ENCODE assay signal across 11 cellular contexts in the genomic region with DNA sequence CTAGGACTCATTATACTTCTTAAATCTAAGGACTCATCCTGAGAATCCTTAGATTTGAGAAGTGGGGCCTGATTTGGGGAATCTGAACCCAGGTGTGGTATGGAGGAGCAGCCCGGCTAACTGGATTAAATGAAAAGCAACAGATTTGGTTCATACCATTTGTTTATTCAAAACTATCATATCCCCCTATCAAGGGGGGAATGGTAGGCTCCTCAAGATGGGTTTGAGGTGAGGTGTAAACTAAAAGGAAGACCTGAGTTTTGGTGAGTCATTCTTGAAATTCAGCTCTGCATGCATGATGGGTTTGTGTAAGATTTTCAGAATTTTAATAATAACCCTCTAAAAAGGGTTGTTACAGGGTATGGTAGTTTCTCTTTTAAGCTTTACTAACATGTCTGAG. TPM values are rescaled to one million over a fixed set of nuclear protein-coding genes. Genes with fewer than 3 reads are reported as not detected.
DNase-seq lines count a peak whose midpoint lies in the region; ATAC-seq and TF ChIP-seq lines count a peak whose summit lies in the region.
"Had no signal": no experiment of that assay in that cellular context is flagged by ENCODE, and none has a peak within 500 bp of the region (broad histone marks: within the 10 kb centered on the region; RNA-seq: fewer than 3 reads in every experiment).

No MANE protein-coding gene starts in this region.

- CTCF ChIA-PET in MCF 10A (lab: Yijun Ruan, JAX): no interaction called here

- TF ChIP-seq CTCF in GM10266 (IDR thresholded peaks at IDR 0.05; ENCODE audit: control insufficient read depth, insufficient read depth, low read depth, missing control alignments): no peak
- TF ChIP-seq CTCF in MCF 10A (IDR thresholded peaks at IDR 0.05; ENCODE audit: unreplicated experiment): no peak
- TF ChIP-seq CTCF in lower lobe of right lung (IDR thresholded peaks at IDR 0.05): no peak

- peaks cover 32% of the 10 kb centered on the region for H3K4me1 Mint-ChIP-seq in T-helper 1 cell treated with Interleukin-12 subunit alpha and Interleukin-12 subunit beta and Interleukin-4 antibody, amounts not matched to agents 30 μg/mL and 1 μg/mL, for 36 hours (ENCODE audit: low read depth)
- H3K4me1 Mint-ChIP-seq in MCF 10A (ENCODE audit: insufficient read depth, unreplicated experiment): no peaks in the 10 kb centered on the region

- H3K4me3 Mint-ChIP-seq in T-helper 1 cell treated with Interleukin-12 subunit alpha and Interleukin-12 subunit beta and Interleukin-4 antibody, amounts not matched to agents 30 μg/mL and 1 μg/mL, for 36 hours: peak overlapping the region; percentile 7
- H3K4me3 Mint-ChIP-seq in MCF 10A (ENCODE audit: unreplicated experiment): no peak overlapping the region

- DNase-seq in GM10266 (ENCODE audit: extremely low spot score) (peak; percentile 65), MCF 10A (ENCODE audit: unreplicated experiment) (no peak), GDM1 (lab: John Stamatoyannopoulos, UW) (no peak), DMS114 treated with DMSO at 0.1 percent for 48 hours (lab: John Stamatoyannopoulos, UW; ENCODE audit: unreplicated experiment) (no peak), lower lobe of right lung (no peak)
- DNase-seq: activated CD4-positive, CD25-positive, alpha-beta regulatory T cell treated with anti-CD3 and anti-CD28 coated beads, Interleukin-2, amount 50 U/mL, for 72 hours; NCI-H748 treated with DMSO at 0.1 percent for 48 hours had no signal

- H3K36me3 ChIP-seq in lower lobe of right lung: no peaks in the 10 kb centered on the region

- intact Hi-C loops in MCF 10A (cut with micrococcal nuclease) (no loop called here), lower lobe of right lung (cut with DNase I) (no loop called here)

- peaks cover 12% of the 10 kb centered on the region for H3K36me3 Mint-ChIP-seq in T-helper 1 cell treated with Interleukin-12 subunit alpha and Interleukin-12 subunit beta and Interleukin-4 antibody, amounts not matched to agents 30 μg/mL and 1 μg/mL, for 36 hours (ENCODE audit: low read depth)
- H3K36me3 Mint-ChIP-seq in MCF 10A (ENCODE audit: insufficient read depth, unreplicated experiment): no peaks in the 10 kb centered on the region

- H3K27me3 ChIP-seq in lower lobe of right lung (ENCODE audit: low read depth): no peaks in the 10 kb centered on the region

- H3K27ac Mint-ChIP-seq in T-helper 1 cell treated with Interleukin-12 subunit alpha and Interleukin-12 subunit beta and Interleukin-4 antibody, amounts not matched to agents 30 μg/mL and 1 μg/mL, for 36 hours: peak overlapping the region; percentile 93
- H3K27ac Mint-ChIP-seq in MCF 10A (ENCODE audit: low read depth, unreplicated experiment): no peak overlapping the region

- no peaks in the 10 kb centered on the region for H3K4me1 ChIP-seq in lower lobe of right lung
- H3K4me1 ChIP-seq: parathyroid adenoma had no signal

- BruUV-seq in MCF 10A (replicated peaks; lab: Mats Ljungman, UMichigan): no TSS peak

- H3K9me3 Mint-ChIP-seq in T-helper 1 cell treated with Interleukin-12 subunit alpha and Interleukin-12 subunit beta and Interleukin-4 antibody, amounts not matched to agents 30 μg/mL and 1 μg/mL, for 36 hours: no peaks in the 10 kb centered on the region
- H3K9me3 Mint-ChIP-seq in MCF 10A (ENCODE audit: unreplicated experiment): peaks cover 8% of the 10 kb centered on the region

- no peak overlapping the region for H3K4me3 ChIP-seq in lower lobe of right lung

- no peaks in the 10 kb centered on the region for H3K27me3 Mint-ChIP-seq in T-helper 1 cell treated with Interleukin-12 subunit alpha and Interleukin-12 subunit beta and Interleukin-4 antibody, amounts not matched to agents 30 μg/mL and 1 μg/mL, for 36 hours (ENCODE audit: low read depth)
- H3K27me3 Mint-ChIP-seq in MCF 10A (ENCODE audit: insufficient read depth, unreplicated experiment): no peaks in the 10 kb centered on the region

- H3K9me3 ChIP-seq in lower lobe of right lung: peaks cover 8% of the 10 kb centered on the region

- POLR2A ChIA-PET in MCF 10A (lab: Yijun Ruan, JAX): no interaction called here

- peak; percentile 77 for ATAC-seq in GM19043 (IDR thresholded peaks at IDR 0.05; ENCODE audit: low read depth, unreplicated experiment)
- peak; percentile 89 for ATAC-seq in HG02884 (IDR thresholded peaks at IDR 0.05; ENCODE audit: unreplicated experiment)
- ATAC-seq in lower lobe of right lung: no peak

- H3K27ac ChIP-seq in lower lobe of right lung: no peak overlapping the region
- H3K27ac ChIP-seq: parathyroid adenoma had no signal

RNA-seq across cellular contexts. Expression of a gene that starts 53.4 kb away (rescaled TPM):
- 7.9 and 8.1 TPM in 2 replicates for total RNA-seq in MCF 10A (2022)
- total RNA-seq in lower lobe of right lung: 22.5 TPM

Comparison
In these comparisons a context has a peak if more than half of its experiments do, and no peak if none do; other contexts are left out.
1. ATAC-seq: peak in GM19043 (single experiment) and HG02884 (single experiment); none in lower lobe of right lung (0 of 2).